In genomic region chr10:130025326-130025725, GRCh38 we compare ENCODE assay signal across 25 cellular contexts.
DNase-seq lines count a peak whose midpoint lies in the region; FAIRE-seq and TF ChIP-seq lines count a peak whose summit lies in the region.
"Had no signal": no experiment of that assay in that cellular context is flagged by ENCODE, and none has a peak within 500 bp of the region (broad histone marks: within the 10 kb centered on the region; RNA-seq: fewer than 3 reads in every experiment).

No MANE protein-coding gene starts in this region.

- FAIRE-seq in kidney (lab: Jason Lieb, UNC): no peak
- FAIRE-seq: A549, GM12878, GM18507 had no signal

- dilution Hi-C loops in mammary epithelial cell (cut with HindIII; ENCODE audit: low sequenced_read_pairs): no loop called here

- H3K9me3 ChIP-seq in mammary epithelial cell (replicated peaks; ENCODE audit: insufficient read depth, low read length): peaks cover 27% of the 10 kb centered on the region
- no peaks in the 10 kb centered on the region for H3K9me3 ChIP-seq in kidney (ENCODE audit: control insufficient read depth in 1 of 2, low read length in 2 of 2)
- H3K9me3 ChIP-seq: A549; BE2C; BLaER1 treated with 17β-estradiol and CSF1 and Interleukin-3, amounts not matched to agents 10 nM and 100 nM had no signal

- POLR2A ChIA-PET in MCF 10A (lab: Yijun Ruan, JAX): no interaction called here
- POLR2A ChIA-PET in RWPE1 (lab: Yijun Ruan, JAX; ENCODE audit: low non-redundant PET): no interaction called here

- no CpG with 5 or more reads among the region's 1 CpG for WGBS in mammary epithelial cell (ENCODE audit: low coverage, missing lambda C conversion rate)

- H3K9ac ChIP-seq in mammary epithelial cell (ENCODE audit: insufficient read depth, low read length) (no peak overlapping the region), kidney (ENCODE audit: low read length in 2 of 2) (no peak overlapping the region)
- H3K9ac ChIP-seq: BLaER1 treated with 17β-estradiol and CSF1 and Interleukin-3, amounts not matched to agents 10 nM and 100 nM had no signal

- no peaks in the 10 kb centered on the region for H3K79me2 ChIP-seq in mammary epithelial cell (ENCODE audit: insufficient read depth, low read length)

- no peaks in the 10 kb centered on the region for H3K27me3 Mint-ChIP-seq in MCF 10A (ENCODE audit: insufficient read depth, unreplicated experiment)
- H3K27me3 Mint-ChIP-seq: CD4-positive, alpha-beta T cell had no signal

- H3K4me3 Mint-ChIP-seq in MCF 10A (ENCODE audit: unreplicated experiment): no peak overlapping the region
- H3K4me3 Mint-ChIP-seq: CD14-positive monocyte; CD4-positive, alpha-beta T cell; GM23338; H9; HFFc6 had no signal

- H3K9me3 Mint-ChIP-seq in MCF 10A (ENCODE audit: unreplicated experiment): peaks cover 6% of the 10 kb centered on the region
- H3K9me3 Mint-ChIP-seq: CD14-positive monocyte; CD4-positive, alpha-beta T cell; GM23338; HFFc6 had no signal

- no peaks in the 10 kb centered on the region for H4K20me1 ChIP-seq in mammary epithelial cell (ENCODE audit: insufficient read depth, low read length)

- no peaks in the 10 kb centered on the region for H3K27me3 ChIP-seq in mammary epithelial cell (ENCODE audit: insufficient read depth, low read length)
- H3K27me3 ChIP-seq in dorsolateral prefrontal cortex: peaks cover 0 to 8% (median 0%) of the 10 kb centered on the region in 45 donors
- H3K27me3 ChIP-seq: BE2C; BLaER1 treated with 17β-estradiol and CSF1 and Interleukin-3, amounts not matched to agents 10 nM and 100 nM had no signal

- H2AFZ ChIP-seq in mammary epithelial cell (ENCODE audit: low read depth, low read length): no peak overlapping the region
- H2AFZ ChIP-seq: GM23338 had no signal

- DNase-seq in MCF 10A (ENCODE audit: unreplicated experiment) (peak; percentile 40), mammary epithelial cell (no peak), RWPE1 (ENCODE audit: low spot score) (peak; percentile 66), kidney (peak; percentile 12), NCI-H226 (no peak), NCI-H2196 (lab: John Stamatoyannopoulos, UW; ENCODE audit: unreplicated experiment) (no peak), dorsolateral prefrontal cortex (no peak)
- DNase-seq: 8988T; ACHN; AML-193; BE2C; Calu3; CD4-positive, alpha-beta T cell; COR-L47; DMS53; EL; GDM1; H9; HFFc6 had no signal

- H3K4me2 ChIP-seq in mammary epithelial cell (ENCODE audit: insufficient read depth, low read depth, low read length): no peak overlapping the region
- H3K4me2 ChIP-seq: A549; BLaER1 treated with 17β-estradiol and CSF1 and Interleukin-3, amounts not matched to agents 10 nM and 100 nM; GM23338 had no signal

- no peak overlapping the region for H3K27ac Mint-ChIP-seq in MCF 10A (ENCODE audit: low read depth, unreplicated experiment)
- H3K27ac Mint-ChIP-seq: CD14-positive monocyte; CD4-positive, alpha-beta T cell; GM23338; H9 had no signal

- CTCF ChIA-PET in MCF 10A (lab: Yijun Ruan, JAX) (interaction anchor here (0.5 to 0.7 kb wide), 2 partner anchors 1095 to 1421 kb away, joined by 3 read pairs; no protein-coding TSS in a partner anchor), mammary epithelial cell (lab: Charles Lee; ENCODE audit: low non-redundant PET) (no interaction called here), RWPE1 (lab: Yijun Ruan, JAX) (interaction anchor here (0.6 to 0.7 kb wide), 3 partner anchors 19 to 168 kb away, joined by 3 to 4 read pairs (median 3); no protein-coding TSS in a partner anchor)

- intact Hi-C loops in MCF 10A (cut with micrococcal nuclease): no loop called here
- intact Hi-C loops in mammary epithelial cell (cut with micrococcal nuclease): no loop called here
- intact Hi-C loops in kidney (cut with DNase I): no loop called here
- intact Hi-C loops in dorsolateral prefrontal cortex (cut with DNase I): no loop called here

- no peak for TF ChIP-seq CTCF in MCF 10A (IDR thresholded peaks at IDR 0.05; ENCODE audit: unreplicated experiment)
- TF ChIP-seq CTCF in mammary epithelial cell (conservative IDR thresholded peaks at IDR 0.05 in 1 of 2, IDR thresholded peaks at IDR 0.05 in 1 of 2; ENCODE audit: extremely low read depth in 1 of 2, insufficient read depth in 1 of 2, low read depth in 1 of 2, low read length in 2 of 2): no peak
- TF ChIP-seq CTCF in RWPE1 (conservative IDR thresholded peaks at IDR 0.05; ENCODE audit: low read depth): no peak
- TF ChIP-seq CTCF in kidney (IDR thresholded peaks at IDR 0.05; ENCODE audit: borderline replicate concordance, extremely low read depth, insufficient read depth): no peak
- no peak for TF ChIP-seq CTCF in dorsolateral prefrontal cortex (IDR thresholded peaks at IDR 0.05 in 54 of 56, conservative IDR thresholded peaks at IDR 0.05 in 2 of 56; ENCODE audit: low read depth in 1 of 56, partially characterized antibody in 56 of 56)

- H3K36me3 ChIP-seq in mammary epithelial cell (ENCODE audit: insufficient read depth, low read length) (no peaks in the 10 kb centered on the region), kidney (ENCODE audit: control insufficient read depth in 1 of 2, insufficient read depth in 2 of 2, low read length in 2 of 2) (no peaks in the 10 kb centered on the region)
- H3K36me3 ChIP-seq: BE2C; BLaER1 treated with 17β-estradiol and CSF1 and Interleukin-3, amounts not matched to agents 10 nM and 100 nM had no signal

- H3K4me3 ChIP-seq in mammary epithelial cell (replicated peaks in 1 of 3; ENCODE audit: insufficient read depth in 1 of 3, low read depth in 2 of 3, low read length in 3 of 3): no peak overlapping the region
- H3K4me3 ChIP-seq in kidney (ENCODE audit: low read length in 2 of 2): no peak overlapping the region
- no peak overlapping the region for H3K4me3 ChIP-seq in dorsolateral prefrontal cortex
- H3K4me3 ChIP-seq: A549; BLaER1 treated with 17β-estradiol and CSF1 and Interleukin-3, amounts not matched to agents 10 nM and 100 nM; GM12878; GM23338 had no signal

- no peaks in the 10 kb centered on the region for H3K4me1 ChIP-seq in mammary epithelial cell (ENCODE audit: insufficient read depth, low read length)
- no peaks in the 10 kb centered on the region for H3K4me1 ChIP-seq in kidney (ENCODE audit: control insufficient read depth in 1 of 2, insufficient read depth in 1 of 2, low read depth in 1 of 2, low read length in 2 of 2)
- H3K4me1 ChIP-seq: A549, BE2C had no signal

- in situ Hi-C loops in mammary epithelial cell (cut with MboI; ENCODE audit: low sequenced_read_pairs in 2 of 2): no loop called here

- peaks cover 28% of the 10 kb centered on the region for H3K4me1 Mint-ChIP-seq in MCF 10A (ENCODE audit: insufficient read depth, unreplicated experiment)
- H3K4me1 Mint-ChIP-seq: GM23338, H9 had no signal

- H3K36me3 Mint-ChIP-seq in MCF 10A (ENCODE audit: insufficient read depth, unreplicated experiment): no peaks in the 10 kb centered on the region
- H3K36me3 Mint-ChIP-seq: CD14-positive monocyte had no signal

- H3K27ac ChIP-seq in mammary epithelial cell (ENCODE audit: insufficient read depth, low read depth, low read length) (no peak overlapping the region), RWPE1 (peak overlapping the region; percentile 41), kidney (ENCODE audit: low read depth in 2 of 2, low read length in 2 of 2) (no peak overlapping the region), dorsolateral prefrontal cortex (no peak overlapping the region)
- H3K27ac ChIP-seq: A549; BLaER1 treated with 17β-estradiol and CSF1 and Interleukin-3, amounts not matched to agents 10 nM and 100 nM had no signal

- BruUV-seq in MCF 10A (replicated peaks; lab: Mats Ljungman, UMichigan) (no TSS peak), mammary epithelial cell (replicated peaks; lab: Mats Ljungman, UMichigan) (no TSS peak)

Comparison
In these comparisons a context has a peak if more than half of its experiments do, and no peak if none do; other contexts are left out.
1. DNase-seq: peak in MCF 10A (single experiment), RWPE1 (single experiment) and kidney (single experiment); none in mammary epithelial cell (single experiment), NCI-H226 (single experiment), NCI-H2196 (single experiment) and dorsolateral prefrontal cortex (0 of 10).